ENCODE assay signal across 15 cellular contexts in the genomic region with DNA sequence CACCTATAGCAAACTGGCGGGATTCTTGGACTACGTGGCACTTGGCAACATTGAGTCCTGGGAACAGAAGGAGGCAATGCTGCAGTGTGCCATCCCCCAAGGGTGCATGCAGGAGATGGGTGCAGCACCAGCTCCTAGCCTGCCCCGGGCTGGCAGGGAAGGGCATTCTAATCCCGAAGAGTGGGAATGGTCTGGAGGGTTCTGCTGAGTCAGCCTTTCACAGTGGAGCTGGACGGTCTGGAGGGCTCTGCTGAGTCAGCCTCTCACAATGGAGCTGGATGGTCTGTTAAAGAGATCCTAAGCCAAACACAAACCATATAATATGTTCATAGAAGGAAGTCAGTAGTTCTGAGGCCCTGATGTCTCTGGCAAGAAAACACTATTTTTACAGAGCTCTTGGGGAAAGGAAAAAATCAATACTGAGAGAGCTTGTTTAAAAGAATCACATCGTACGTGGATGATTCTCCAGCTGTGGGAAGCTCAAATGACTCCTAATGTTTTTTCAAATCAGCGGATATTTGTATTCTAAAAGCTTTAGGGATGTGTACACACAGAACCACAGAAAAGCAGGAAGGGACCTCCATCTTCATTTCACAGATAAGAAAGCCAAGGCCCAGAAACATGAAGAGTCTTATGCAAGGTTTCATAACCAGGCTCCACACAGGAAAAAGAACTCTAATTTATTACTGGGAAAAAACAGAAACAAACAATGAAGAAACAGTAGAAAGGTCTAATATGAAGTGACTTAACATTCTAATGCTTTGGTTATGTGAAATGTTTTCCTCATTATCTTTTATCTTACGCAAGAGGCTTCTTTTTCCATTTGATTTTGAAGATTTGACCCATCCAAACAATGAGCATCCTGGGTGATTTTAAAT.
DNase-seq lines count a peak whose midpoint lies in the region; ATAC-seq and TF ChIP-seq lines count a peak whose summit lies in the region.
"Had no signal": no experiment of that assay in that cellular context is flagged by ENCODE, and none has a peak within 500 bp of the region (broad histone marks: within the 10 kb centered on the region; RNA-seq: fewer than 3 reads in every experiment).

No MANE protein-coding gene starts in this region.

- peak; percentile 47 for DNase-seq in G401 (ENCODE audit: low spot score)
- peak; percentile 61 for DNase-seq in NB4 (ENCODE audit: low read depth)
- DNase-seq in nephron progenitor cell, result no peak
- DNase-seq in NCI-H146 treated with DMSO at 0.1 percent for 48 hours (lab: John Stamatoyannopoulos, UW; ENCODE audit: unreplicated experiment), result no peak
- no peak for DNase-seq in HuH-7 (ENCODE audit: low spot score)
- no peak for DNase-seq in DMS79 treated with DMSO at 0.1 percent for 48 hours (lab: John Stamatoyannopoulos, UW)
- DNase-seq: activated T-cell treated with anti-CD3 and anti-CD28 coated beads for 4 hours; amygdala; CD4-positive, alpha-beta memory T cell; effector memory CD8-positive, alpha-beta T cell; hippocampal formation; mesendoderm; WERI-Rb-1 had no signal

- TF ChIP-seq POLR2A in NB4 (IDR thresholded peaks at IDR 0.05; ENCODE audit: extremely low read depth, insufficient read length), result no peak

- no peak overlapping the region for H3K4me3 Mint-ChIP-seq in dendritic cell treated with granulocyte-macrophage colony-stimulating factor and Interleukin-4, amounts not matched to agents 40 ng/mL and 50 ng/mL, for 4 days
- H3K4me3 Mint-ChIP-seq in nephron progenitor cell, result no peak overlapping the region
- H3K4me3 Mint-ChIP-seq: CD4-positive, alpha-beta memory T cell; effector memory CD8-positive, alpha-beta T cell had no signal

- peak overlapping the region; percentile 53 for H3K27ac Mint-ChIP-seq in dendritic cell treated with granulocyte-macrophage colony-stimulating factor and Interleukin-4, amounts not matched to agents 40 ng/mL and 50 ng/mL, for 4 days
- H3K27ac Mint-ChIP-seq in nephron progenitor cell, result peak overlapping the region; percentile 74

- intact Hi-C loops in dendritic cell treated with granulocyte-macrophage colony-stimulating factor and Interleukin-4, amounts not matched to agents 40 ng/mL and 50 ng/mL, for 4 days (cut with micrococcal nuclease), result no loop called here

- H3K4me1 Mint-ChIP-seq in dendritic cell treated with granulocyte-macrophage colony-stimulating factor and Interleukin-4, amounts not matched to agents 40 ng/mL and 50 ng/mL, for 4 days (ENCODE audit: low read depth), result peaks cover 63% of the 10 kb centered on the region
- peaks cover 23% of the 10 kb centered on the region for H3K4me1 Mint-ChIP-seq in nephron progenitor cell

- H3K27me3 Mint-ChIP-seq in dendritic cell treated with granulocyte-macrophage colony-stimulating factor and Interleukin-4, amounts not matched to agents 40 ng/mL and 50 ng/mL, for 4 days, result no peaks in the 10 kb centered on the region
- H3K27me3 Mint-ChIP-seq in nephron progenitor cell (ENCODE audit: low read depth, poor library complexity), result no peaks in the 10 kb centered on the region
- H3K27me3 Mint-ChIP-seq: CD4-positive, alpha-beta memory T cell; effector memory CD8-positive, alpha-beta T cell had no signal

- H3K9me3 Mint-ChIP-seq in dendritic cell treated with granulocyte-macrophage colony-stimulating factor and Interleukin-4, amounts not matched to agents 40 ng/mL and 50 ng/mL, for 4 days, result no peaks in the 10 kb centered on the region
- no peaks in the 10 kb centered on the region for H3K9me3 Mint-ChIP-seq in nephron progenitor cell
- H3K9me3 Mint-ChIP-seq: CD4-positive, alpha-beta memory T cell; effector memory CD8-positive, alpha-beta T cell had no signal

- in situ Hi-C loops in G401 (cut with HindIII; ENCODE audit: low sequenced_read_pairs), result no loop called here

- TF ChIP-seq CTCF in NB4 (IDR thresholded peaks at IDR 0.05; ENCODE audit: low read depth, low read length) (no peak), nephron progenitor cell (IDR thresholded peaks at IDR 0.05) (no peak)

- H3K4me3 ChIP-seq in NB4 (ENCODE audit: low read depth, low read length), result no peak overlapping the region

- ATAC-seq in GM19452 (IDR thresholded peaks at IDR 0.05; ENCODE audit: unreplicated experiment), result no peak
- ATAC-seq: effector memory CD8-positive, alpha-beta T cell had no signal

- H3K36me3 Mint-ChIP-seq in dendritic cell treated with granulocyte-macrophage colony-stimulating factor and Interleukin-4, amounts not matched to agents 40 ng/mL and 50 ng/mL, for 4 days (ENCODE audit: low read depth), result peaks cover 79% of the 10 kb centered on the region
- peaks cover 54% of the 10 kb centered on the region for H3K36me3 Mint-ChIP-seq in nephron progenitor cell (ENCODE audit: low read depth)

Comparison
In these comparisons a context has a peak if more than half of its experiments do, and no peak if none do; other contexts are left out.
1. DNase-seq: peak in G401 (single experiment) and NB4 (single experiment); none in nephron progenitor cell (single experiment), NCI-H146 treated with DMSO at 0.1 percent for 48 hours (single experiment), HuH-7 (single experiment) and DMS79 treated with DMSO at 0.1 percent for 48 hours (single experiment).